ENCODE assay signal across 1 cellular context in the genomic region with DNA sequence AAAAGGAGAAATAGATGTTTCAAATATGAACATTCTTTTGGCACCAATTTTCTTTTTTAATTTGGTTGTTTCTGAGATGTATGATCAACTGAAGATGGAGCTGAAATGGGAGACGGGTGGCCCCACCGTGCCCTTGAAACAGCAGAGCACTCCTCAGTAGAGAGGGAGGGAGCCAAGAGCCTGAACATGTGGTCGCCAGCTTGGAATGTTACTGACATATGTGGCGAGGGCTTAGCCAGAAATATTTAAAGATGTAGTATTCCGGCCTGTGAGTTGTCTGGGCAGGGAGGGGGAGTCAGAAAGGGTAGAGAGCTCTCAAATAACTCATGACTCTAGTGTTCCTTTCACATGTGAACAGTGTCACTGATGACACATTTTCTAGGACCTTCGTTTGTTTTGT.
A peak's percentile ranks its signal among the peaks of the same experiment; 100 is the strongest.
TF ChIP-seq lines count a peak whose summit lies in the region.

No MANE protein-coding gene starts in this region.

TF ChIP-seq in IMR-90, 13 proteins besides CTCF, POLR2A, EP300 and RAD21 (continued from another document):
- TF ChIP-seq, protein P1, sequence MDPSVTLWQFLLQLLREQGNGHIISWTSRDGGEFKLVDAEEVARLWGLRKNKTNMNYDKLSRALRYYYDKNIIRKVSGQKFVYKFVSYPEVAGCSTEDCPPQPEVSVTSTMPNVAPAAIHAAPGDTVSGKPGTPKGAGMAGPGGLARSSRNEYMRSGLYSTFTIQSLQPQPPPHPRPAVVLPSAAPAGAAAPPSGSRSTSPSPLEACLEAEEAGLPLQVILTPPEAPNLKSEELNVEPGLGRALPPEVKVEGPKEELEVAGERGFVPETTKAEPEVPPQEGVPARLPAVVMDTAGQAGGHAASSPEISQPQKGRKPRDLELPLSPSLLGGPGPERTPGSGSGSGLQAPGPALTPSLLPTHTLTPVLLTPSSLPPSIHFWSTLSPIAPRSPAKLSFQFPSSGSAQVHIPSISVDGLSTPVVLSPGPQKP (IDR thresholded peaks at IDR 0.05; ENCODE audit: borderline replicate concordance, low read depth, low read length) = no peak
- TF ChIP-seq RFX5 (IDR thresholded peaks at IDR 0.05; ENCODE audit: low read depth, low read length) (no peak), CHD1 (IDR thresholded peaks at IDR 0.05; ENCODE audit: low read depth, low read length) (no peak), MAZ (IDR thresholded peaks at IDR 0.05; ENCODE audit: borderline replicate concordance, low read depth, low read length) (peak; percentile 69; the same call in 1 of the 2 replicates), FOS (IDR thresholded peaks at IDR 0.05; ENCODE audit: low read depth, low read length) (no peak), NFE2L2 (IDR thresholded peaks at IDR 0.05; ENCODE audit: low read depth, low read length) (no peak)
